1 cellular context compared by ENCODE assay signal in the genomic region with DNA sequence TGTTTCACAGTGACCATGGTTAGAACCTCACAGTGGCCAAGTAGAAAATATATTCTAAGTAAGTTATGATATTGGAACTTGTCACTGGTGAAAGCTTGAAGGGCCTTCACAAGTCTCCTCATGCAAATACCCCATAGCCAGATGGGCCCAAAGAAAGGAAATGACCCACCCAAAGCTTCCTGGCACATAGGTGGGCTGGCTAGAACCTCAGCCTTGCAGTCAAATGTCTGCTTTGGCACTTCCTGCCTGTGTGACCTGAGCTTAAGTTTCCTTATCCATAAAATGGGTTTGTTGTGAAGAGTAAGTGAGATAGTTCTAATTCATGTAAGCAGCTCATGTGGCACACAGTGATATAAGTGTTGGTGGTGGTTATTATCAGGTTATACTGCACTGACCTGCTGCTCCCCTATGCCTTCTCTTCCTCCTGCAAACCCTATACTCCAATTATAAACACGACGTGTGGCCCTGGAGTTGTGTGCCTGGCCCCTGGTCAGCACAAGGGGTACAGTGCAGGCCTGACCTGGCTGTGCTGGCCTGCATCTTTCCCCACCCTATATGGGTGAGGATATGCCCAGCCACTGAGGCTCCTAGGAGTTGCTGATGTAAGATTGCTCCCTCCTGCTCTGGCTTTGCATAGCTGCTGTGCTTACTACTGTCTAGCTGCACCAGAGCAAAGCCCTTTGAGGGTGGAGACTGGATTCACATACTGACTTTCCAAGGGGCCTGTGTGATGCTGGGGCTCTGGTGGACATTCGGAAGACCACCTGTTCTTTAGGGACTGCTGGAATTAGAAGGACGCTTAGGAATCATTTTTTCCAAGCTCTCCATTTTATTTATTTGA.
TF ChIP-seq lines count a peak whose summit lies in the region.

No MANE protein-coding gene starts in this region.

TF ChIP-seq in GM12891, 5 proteins besides CTCF, POLR2A, EP300 and RAD21:
- TF ChIP-seq PAX5 (IDR thresholded peaks at IDR 0.05; ENCODE audit: insufficient read depth, low read length, severe bottlenecking) (no peak), POU2F2 (IDR thresholded peaks at IDR 0.05; ENCODE audit: low read depth, low read length) (no peak), SPI1 (IDR thresholded peaks at IDR 0.05; ENCODE audit: low read depth, low read length) (no peak)
TF ChIP-seq in GM12891: peak in this region for 0.
